Comparison of ENCODE assay signal across 8 cellular contexts in genomic region chr14:89027097-89027740, GRCh38.
DNase-seq lines count a peak whose midpoint lies in the region; ATAC-seq and TF ChIP-seq lines count a peak whose summit lies in the region.

No MANE protein-coding gene starts in this region.

- DNase-seq in NCI-H1092 treated with DMSO at 0.1 percent for 48 hours (lab: John Stamatoyannopoulos, UW) (peak; percentile 18), epithelial cell of esophagus (ENCODE audit: low read depth) (peak; percentile 42), NK-92 (lab: John Stamatoyannopoulos, UW; ENCODE audit: unreplicated experiment) (no peak)
- DNase-seq in activated CD8-positive, alpha-beta memory T cell treated with anti-CD3 and anti-CD28 coated beads, Interleukin-2, amount 50 U/mL, for 4 hours = peak; percentile 60
- peak; percentile 26 to 44 for DNase-seq in stimulated activated CD8-positive, alpha-beta memory T cell treated with anti-CD3 and anti-CD28 coated beads, Interleukin-2, amount 100 ng/mL, for 48 hours (ENCODE audit: low read depth in 2 of 2)

- H3K4me3 ChIP-seq in epithelial cell of esophagus (ENCODE audit: low read length) (peak overlapping the region; percentile 52), mononuclear cell (ENCODE audit: low read length) (peak overlapping the region; percentile 41)

- peaks cover 30% of the 10 kb centered on the region for H3K4me1 ChIP-seq in mononuclear cell (ENCODE audit: insufficient read depth, low read length)

- no peaks in the 10 kb centered on the region for H3K9me3 ChIP-seq in mononuclear cell (ENCODE audit: low read depth, low read length)

- ATAC-seq in GM18502 (IDR thresholded peaks at IDR 0.05; ENCODE audit: poor library complexity, unreplicated experiment) = peak; percentile 90
- peak; percentile 71 for ATAC-seq in HG02571 (IDR thresholded peaks at IDR 0.05; ENCODE audit: unreplicated experiment)

- peaks cover 37% of the 10 kb centered on the region for H3K27me3 ChIP-seq in mononuclear cell (ENCODE audit: insufficient read depth, low read length)

- TF ChIP-seq CTCF in epithelial cell of esophagus (IDR thresholded peaks at IDR 0.05; ENCODE audit: insufficient read depth, low read depth, low read length, missing control alignments) = peak; percentile 35
